ENCODE assay signal across 4 cellular contexts in genomic region chr5:16978296-16978695, GRCh38.
TF ChIP-seq lines count a peak whose summit lies in the region.

No MANE protein-coding gene starts in this region.

TF ChIP-seq in SK-N-SH, 30 proteins besides CTCF, POLR2A, EP300 and RAD21 (continues in another document):
- TF ChIP-seq FOXM1 (IDR thresholded peaks at IDR 0.05; ENCODE audit: low read depth): no peak
- TF ChIP-seq SIN3A (IDR thresholded peaks at IDR 0.05; ENCODE audit: borderline replicate concordance, low read depth, low read length): no peak
- TF ChIP-seq GABPA (IDR thresholded peaks at IDR 0.05; ENCODE audit: low read depth): no peak
- no peak for TF ChIP-seq GATA2 (CRISPR knock-in tag; IDR thresholded peaks at IDR 0.05)
- TF ChIP-seq RFX5 (IDR thresholded peaks at IDR 0.05; ENCODE audit: low read length): no peak
- no peak for TF ChIP-seq TCF12 (IDR thresholded peaks at IDR 0.05)
- no peak for TF ChIP-seq USF2 (IDR thresholded peaks at IDR 0.05; ENCODE audit: borderline replicate concordance, low read depth, low read length)
- no peak for TF ChIP-seq MAX (IDR thresholded peaks at IDR 0.05; ENCODE audit: low read depth)
- no peak for TF ChIP-seq NFIC (IDR thresholded peaks at IDR 0.05; ENCODE audit: borderline replicate concordance)
- no peak for TF ChIP-seq POLR2AphosphoS5 (IDR thresholded peaks at IDR 0.05; ENCODE audit: low read depth, low read length)
- TF ChIP-seq JUND (IDR thresholded peaks at IDR 0.05): no peak
- no peak for TF ChIP-seq ZBTB33 (IDR thresholded peaks at IDR 0.05; ENCODE audit: borderline replicate concordance, low read depth)
- TF ChIP-seq PBX3 (IDR thresholded peaks at IDR 0.05): no peak

TF ChIP-seq in SK-N-SH treated with all-trans-retinoic acid at 6 μM for 48 hours, 23 proteins besides CTCF, POLR2A, EP300 and RAD21:
- TF ChIP-seq ESRRG (CRISPR knock-in tag; IDR thresholded peaks at IDR 0.05) (no peak), PATZ1 (CRISPR knock-in tag; IDR thresholded peaks at IDR 0.05; ENCODE audit: borderline replicate concordance) (no peak), PPARA (CRISPR knock-in tag; IDR thresholded peaks at IDR 0.05; ENCODE audit: borderline replicate concordance) (no peak), TOX (CRISPR knock-in tag; IDR thresholded peaks at IDR 0.05; ENCODE audit: borderline replicate concordance) (no peak), ZC3H10 (CRISPR knock-in tag; IDR thresholded peaks at IDR 0.05) (no peak), ISL1 (CRISPR knock-in tag; IDR thresholded peaks at IDR 0.05) (no peak), GLIS3 (CRISPR knock-in tag; IDR thresholded peaks at IDR 0.05) (no peak), OSR1 (CRISPR knock-in tag; IDR thresholded peaks at IDR 0.05) (no peak), RARB (CRISPR knock-in tag; IDR thresholded peaks at IDR 0.05) (no peak), ZNF565 (CRISPR knock-in tag; conservative IDR thresholded peaks at IDR 0.05; ENCODE audit: low read depth) (no peak), CSRNP3 (CRISPR knock-in tag; IDR thresholded peaks at IDR 0.05) (no peak), ZFP30 (CRISPR knock-in tag; IDR thresholded peaks at IDR 0.05) (no peak), CSDC2 (CRISPR knock-in tag; IDR thresholded peaks at IDR 0.05) (no peak)

TF ChIP-seq in HEK293, 187 proteins besides CTCF, POLR2A, EP300 and RAD21:
- peak; percentile 94 for TF ChIP-seq ZNF366 (tag by site-specific recombination; conservative IDR thresholded peaks at IDR 0.05)
- peak; percentile 93 for TF ChIP-seq PRDM1 (tag by site-specific recombination; IDR thresholded peaks at IDR 0.05)
- TF ChIP-seq ZNF596 (tag by site-specific recombination; IDR thresholded peaks at IDR 0.05): 0 out of 2 replicates have a peak, but pooled peaks have one; percentile 19
- TF ChIP-seq ZSCAN4 (tag by site-specific recombination; IDR thresholded peaks at IDR 0.05): no peak
- TF ChIP-seq ZNF521 (tag by site-specific recombination; IDR thresholded peaks at IDR 0.05): no peak

TF ChIP-seq in K562, 482 proteins besides CTCF, POLR2A, EP300 and RAD21:
- TF ChIP-seq ARHGAP35 (IDR thresholded peaks at IDR 0.05; ENCODE audit: partially characterized antibody) (no peak), ZNF512 (tag; IDR thresholded peaks at IDR 0.05) (peak; percentile 70)
TF ChIP-seq in K562: peak in this region for 1.
